In genomic region chr14:76760331-76761197, GRCh38 we compare ENCODE assay signal across 8 cellular contexts. TPM values are rescaled to one million over a fixed set of nuclear protein-coding genes. Genes with fewer than 3 reads are reported as not detected.
DNase-seq lines count a peak whose midpoint lies in the region; ATAC-seq, FAIRE-seq and TF ChIP-seq lines count a peak whose summit lies in the region.

No MANE protein-coding gene starts in this region.

- H3K4me2 ChIP-seq in A549: peak overlapping the region; percentile 100
- peak overlapping the region; percentile 82 to 98 for H3K4me2 ChIP-seq in H1 (ENCODE audit: insufficient read depth in 1 of 2, low read depth in 2 of 2, low read length in 2 of 2)

- peak overlapping the region; percentile 39; the same call in 1 of the 2 replicates for H2BK12ac ChIP-seq in H1 (ENCODE audit: low read depth, low read length)

- no peak for TF ChIP-seq POLR2A in A549 (IDR thresholded peaks at IDR 0.05; ENCODE audit: low read length)
- TF ChIP-seq POLR2A in H1 (IDR thresholded peaks at IDR 0.05; ENCODE audit: control extremely low read depth in 1 of 2, low read depth in 2 of 2, low read length in 2 of 2): no peak

- H3K18ac ChIP-seq in H1 (ENCODE audit: extremely low read depth, low read length): peak overlapping the region; percentile 78; the same call in 1 of the 2 replicates

- H2BK5ac ChIP-seq in H1 (ENCODE audit: low read depth, low read length): 0 out of 2 replicates have a peak overlapping the region, but pooled peaks have one; percentile 24

- WGBS in A549 (ENCODE audit: missing lambda C conversion rate): 50% methylated on average over 29 of the region's 29 CpGs
- WGBS in H1 (ENCODE audit: extremely low coverage in 1 of 2, insufficient coverage in 1 of 2, insufficient read length in 1 of 2, insufficient replicate concordance in 2 of 2, low coverage in 1 of 2, low lambda C conversion rate in 2 of 2, missing lambda C conversion rate in 1 of 2), 2 experiments: 50% methylated on average over 28 of the region's 29 CpGs; no CpG with 5 or more reads in 1 of the 2 experiments

- H3K4me3 ChIP-seq in A549 (peak overlapping the region; percentile 78), H1 (ENCODE audit: extremely low read depth in 1 of 4, insufficient read depth in 2 of 4, low read depth in 3 of 4, low read length in 4 of 4) (peak overlapping the region; percentile 52 to 66 (median 59)), muscle layer of duodenum (ENCODE audit: low read depth in 1 of 2, low read length in 2 of 2) (peak overlapping the region; percentile 74 to 88)

- FAIRE-seq in A549 (lab: Jason Lieb, UNC) (no peak), H1 (lab: Jason Lieb, UNC) (no peak)

- H3K27me3 ChIP-seq in H1 (replicated peaks in 1 of 4; ENCODE audit: control insufficient read depth in 3 of 4, extremely low read depth in 1 of 4, insufficient read depth in 3 of 4, low read length in 3 of 4): peaks cover 24 to 52% (median 41%) of the 10 kb centered on the region in 4 experiments
- H3K27me3 ChIP-seq in muscle layer of duodenum (ENCODE audit: low read depth, low read length): peaks cover 3% of the 10 kb centered on the region

- no peak overlapping the region for H4K91ac ChIP-seq in H1 (replicated peaks; ENCODE audit: insufficient read length, low read length)

- CTCF ChIA-PET in A549 (lab: Yijun Ruan, JAX) (interaction anchor here (1.0 to 1.7 kb wide), 5 partner anchors 9 to 115 kb away, joined by 3 to 5 read pairs (median 3); no protein-coding TSS in a partner anchor), H1 (lab: Charles Lee; ENCODE audit: partially characterized antibody) (interaction anchor here (7.5 to 10.1 kb wide), 2 partner anchors 22 to 51 kb away, joined by 48 to 70 read pairs; no protein-coding TSS in a partner anchor)

- H2BK15ac ChIP-seq in H1 (ENCODE audit: low read length): peak overlapping the region; percentile 81; the same call in 1 of the 2 replicates

- H4K8ac ChIP-seq in H1 (ENCODE audit: extremely low read depth, insufficient read depth, low read length): no peak overlapping the region; the same call in 1 of the 2 replicates

- H3K27me3 Mint-ChIP-seq in IgD-negative memory B cell: peaks cover 20% of the 10 kb centered on the region

- H2AK5ac ChIP-seq in H1 (ENCODE audit: low read depth, low read length): no peak overlapping the region

- H3K27ac Mint-ChIP-seq in IgD-negative memory B cell: peak overlapping the region in 1 of 3 donors; percentile 71

- H3K56ac ChIP-seq in H1 (replicated peaks; ENCODE audit: insufficient read length, low read depth, low read length): no peak overlapping the region

- no peaks in the 10 kb centered on the region for H3K9me3 Mint-ChIP-seq in IgD-negative memory B cell

- no peak overlapping the region for H3K4ac ChIP-seq in H1 (replicated peaks; ENCODE audit: insufficient read length, low read depth, low read length)

- no peak overlapping the region for H2BK120ac ChIP-seq in H1 (replicated peaks; ENCODE audit: low read depth, low read length)

- no peak for ATAC-seq in A549

- no peak overlapping the region for H3K23ac ChIP-seq in H1 (ENCODE audit: insufficient read length)

- POLR2A ChIA-PET in A549 (lab: Yijun Ruan, JAX): interaction anchor here (0.6 kb wide), 1 partner anchor 76 kb away, joined by 3 read pairs; no protein-coding TSS in a partner anchor
- POLR2A ChIA-PET in H1 (lab: Charles Lee; ENCODE audit: partially characterized antibody): interaction anchor here (1.0 to 2.4 kb wide), 3 partner anchors 12 to 46 kb away, joined by 3 to 8 read pairs (median 7); no protein-coding TSS in a partner anchor

- H4K5ac ChIP-seq in H1 (ENCODE audit: insufficient read length, low read depth, low read length): no peak overlapping the region

- H3K14ac ChIP-seq in H1 (ENCODE audit: insufficient read length): no peak overlapping the region

- H4K20me1 ChIP-seq in H1 (replicated peaks in 1 of 2; ENCODE audit: control insufficient read depth in 1 of 2, insufficient read depth in 2 of 2, low read length in 2 of 2): no peaks in the 10 kb centered on the region

- peaks cover 4 to 5% (median 5%) of the 10 kb centered on the region in 3 donors for H3K4me1 Mint-ChIP-seq in IgD-negative memory B cell

- TF ChIP-seq CTCF in A549 (IDR thresholded peaks at IDR 0.05) (no peak), H1 (IDR thresholded peaks at IDR 0.05; ENCODE audit: control extremely low read depth in 1 of 3, insufficient read depth in 1 of 3, low read depth in 1 of 3, low read length in 3 of 3) (no peak)

- H3K27ac ChIP-seq in A549: peak overlapping the region; percentile 79 to 95
- no peak overlapping the region for H3K27ac ChIP-seq in H1 (ENCODE audit: low read depth, low read length)
- no peak overlapping the region for H3K27ac ChIP-seq in muscle layer of duodenum (ENCODE audit: low read length)

- H3K36me3 Mint-ChIP-seq in IgD-negative memory B cell: no peaks in the 10 kb centered on the region

- H3K23me2 ChIP-seq in H1 (ENCODE audit: low read depth, low read length): peaks cover 16% of the 10 kb centered on the region

- H3K9me3 ChIP-seq in A549 (no peaks in the 10 kb centered on the region), H1 (ENCODE audit: insufficient read depth in 2 of 2, low read depth in 1 of 2, low read length in 1 of 2) (no peaks in the 10 kb centered on the region), muscle layer of duodenum (ENCODE audit: control insufficient read depth in 1 of 2, low read length in 2 of 2) (no peaks in the 10 kb centered on the region)

- peak overlapping the region in 1 of 4 experiments; percentile 45; a peak in 1 of 7 replicates for H3K9ac ChIP-seq in H1 (replicated peaks in 1 of 4; ENCODE audit: extremely low read depth in 1 of 4, low read depth in 3 of 4, low read length in 3 of 4)

- TF ChIP-seq RAD21 in A549 (conservative IDR thresholded peaks at IDR 0.05 in 1 of 2, IDR thresholded peaks at IDR 0.05 in 1 of 2) (no peak), H1 (IDR thresholded peaks at IDR 0.05 in 1 of 2, conservative IDR thresholded peaks at IDR 0.05 in 1 of 2; ENCODE audit: low read depth in 2 of 2, low read length in 2 of 2) (no peak)

- peak overlapping the region; percentile 2 to 89 (median 56) for H3K4me3 Mint-ChIP-seq in IgD-negative memory B cell

- no peak overlapping the region for H2BK20ac ChIP-seq in H1 (ENCODE audit: low read length)

- H2AFZ ChIP-seq in H1 (ENCODE audit: low read length): peak overlapping the region; percentile 96

- no peaks in the 10 kb centered on the region for H3K36me3 ChIP-seq in H1 (ENCODE audit: control insufficient read depth in 2 of 4, insufficient read depth in 4 of 4, low read length in 3 of 4)
- no peaks in the 10 kb centered on the region for H3K36me3 ChIP-seq in muscle layer of duodenum (ENCODE audit: control insufficient read depth in 1 of 2, insufficient read depth in 2 of 2, low read length in 2 of 2)

- no peaks in the 10 kb centered on the region; the same call in 2 of the 3 replicates for H3K4me1 ChIP-seq in A549
- H3K4me1 ChIP-seq in H1 (replicated peaks in 1 of 4; ENCODE audit: control insufficient read depth in 3 of 4, insufficient read depth in 4 of 4, low read length in 3 of 4): peaks cover 0 to 13% (median 2%) of the 10 kb centered on the region in 4 experiments; a peak in 5 of 7 replicates
- peaks cover 0 to 22% of the 10 kb centered on the region in 2 donors for H3K4me1 ChIP-seq in muscle layer of duodenum (ENCODE audit: control insufficient read depth in 1 of 2, insufficient read depth in 2 of 2, low read length in 2 of 2)

- DNase-seq in A549 (ENCODE audit: low read depth in 1 of 2, low spot score in 1 of 2) (no peak), H1 (ENCODE audit: low read depth in 1 of 2, low spot score in 2 of 2) (no peak), NCI-H187 (lab: John Stamatoyannopoulos, UW) (no peak), NCI-H1417 treated with DMSO at 0.1 percent for 48 hours (lab: John Stamatoyannopoulos, UW) (no peak), 8988T (no peak)
- DNase-seq in effector CD4-positive, alpha-beta T cell: no peak

- H3K79me1 ChIP-seq in H1 (ENCODE audit: low read depth, low read length): no peaks in the 10 kb centered on the region

- no peaks in the 10 kb centered on the region for H3K79me2 ChIP-seq in H1 (ENCODE audit: control insufficient read depth in 1 of 2, insufficient read depth in 2 of 2, low read length in 2 of 2)

- TF ChIP-seq EP300 in A549 (IDR thresholded peaks at IDR 0.05): no peak
- no peak for TF ChIP-seq EP300 in H1 (IDR thresholded peaks at IDR 0.05; ENCODE audit: borderline replicate concordance in 1 of 2, low read depth in 2 of 2, low read length in 2 of 2)

RNA-seq across cellular contexts. Expression of gene VASH1, which starts 0.7 kb away (rescaled TPM):
- 2.1 and 3.1 TPM in 2 replicates for polyA plus RNA-seq in A549 (2011; rRNA removed)
- 2.2 and 2.3 TPM in 2 replicates for polyA plus RNA-seq in A549 (2012; cell fraction: cytosol; rRNA removed)
- 9.6 and 11.6 TPM in 2 replicates for polyA plus RNA-seq in A549 (2012; cell fraction: nucleus; rRNA removed)
- 4.0 to 6.0 TPM (median 5.1 TPM) in 3 replicates for polyA plus RNA-seq in A549 (2017; fragmentation: RNase III; extraction: RNeasy Plus Mini Kit Qiagen cat#74134 plus additional on column Dnase treatment)
- polyA minus RNA-seq in A549 (2011; rRNA and poly(A)+ RNA removed): 3.3 and 3.4 TPM in 2 replicates
- polyA plus RNA-seq in IgD-negative memory B cell: 0.70 TPM
- 6.4 and 7.7 TPM in 2 replicates for total RNA-seq in H1 (2021; fragmentation: NEBNext Ultra II Directional; extraction: Animal tissue kit (Norgen Biotek cat#: 25700))
- polyA plus RNA-seq in H1 (2011; rRNA removed): 3.1 and 4.9 TPM in 2 replicates
- polyA plus RNA-seq in H1 (2011; cell fraction: cytosol; rRNA removed): 5.1 TPM
- polyA plus RNA-seq in H1 (2011; cell fraction: nucleus; rRNA removed): 17.4 TPM
- 5.7 to 7.5 TPM (median 6.7 TPM) in 4 replicates for polyA plus RNA-seq in H1 (2012, experiment 1 of 2)
- polyA plus RNA-seq in H1 (2012, experiment 2 of 2): 4.3 TPM
- 3.2 TPM for polyA plus RNA-seq in H1 (2013, experiment 1 of 2)
- 3.5 TPM for polyA plus RNA-seq in H1 (2013, experiment 2 of 2)
- 4.3 and 4.5 TPM in 2 replicates for polyA minus RNA-seq in H1 (2011; rRNA and poly(A)+ RNA removed)
- polyA minus RNA-seq in H1 (2011; cell fraction: cytosol; rRNA and poly(A)+ RNA removed): 2.3 TPM
- 5.6 TPM for polyA minus RNA-seq in H1 (2011; cell fraction: nucleus; rRNA and poly(A)+ RNA removed)

RNA-seq across cellular contexts. Expression of gene ANGEL1, which starts 52.1 kb away (rescaled TPM):
- polyA plus RNA-seq in A549 (2011; rRNA removed) (17.6 and 22.2 TPM in 2 replicates), A549 (2017; fragmentation: RNase III; extraction: RNeasy Plus Mini Kit Qiagen cat#74134 plus additional on column Dnase treatment) (9.0 to 9.7 TPM (median 9.7 TPM) in 3 replicates), IgD-negative memory B cell (20.7 TPM), H1 (2011; rRNA removed) (27.2 and 31.6 TPM in 2 replicates)
- polyA plus RNA-seq in A549 (2012; cell fraction: cytosol; rRNA removed): 9.0 and 10.3 TPM in 2 replicates
- 23.9 and 24.6 TPM in 2 replicates for polyA plus RNA-seq in A549 (2012; cell fraction: nucleus; rRNA removed)
- polyA minus RNA-seq in A549 (2011; rRNA and poly(A)+ RNA removed): 33.9 and 38.9 TPM in 2 replicates
- total RNA-seq in H1 (2021; fragmentation: NEBNext Ultra II Directional; extraction: Animal tissue kit (Norgen Biotek cat#: 25700)): 23.1 and 26.8 TPM in 2 replicates
- 28.5 TPM for polyA plus RNA-seq in H1 (2011; cell fraction: cytosol; rRNA removed)
- polyA plus RNA-seq in H1 (2011; cell fraction: nucleus; rRNA removed): 72.3 TPM
- polyA plus RNA-seq in H1 (2012, experiment 1 of 2): 16.0 to 20.4 TPM (median 18.1 TPM) in 4 replicates
- polyA plus RNA-seq in H1 (2012, experiment 2 of 2): 17.7 TPM
- polyA plus RNA-seq in H1 (2013, experiment 1 of 2): 21.7 TPM
- 22.3 TPM for polyA plus RNA-seq in H1 (2013, experiment 2 of 2)
- polyA minus RNA-seq in H1 (2011; rRNA and poly(A)+ RNA removed): 66.0 and 90.8 TPM in 2 replicates
- 18.6 TPM for polyA minus RNA-seq in H1 (2011; cell fraction: cytosol; rRNA and poly(A)+ RNA removed)
- 44.9 TPM for polyA minus RNA-seq in H1 (2011; cell fraction: nucleus; rRNA and poly(A)+ RNA removed)

Comparison
In these comparisons a context has a peak if more than half of its experiments do, and no peak if none do; other contexts are left out.
1. H3K27ac ChIP-seq: peak in A549 (2 of 2); none in H1 (single experiment) and muscle layer of duodenum (single experiment).
2. Peak in every context shown above with its lines, with median percentiles within 50 percentile points of each other: H3K4me3 ChIP-seq.